7 cellular contexts compared by ENCODE assay signal in the genomic region with DNA sequence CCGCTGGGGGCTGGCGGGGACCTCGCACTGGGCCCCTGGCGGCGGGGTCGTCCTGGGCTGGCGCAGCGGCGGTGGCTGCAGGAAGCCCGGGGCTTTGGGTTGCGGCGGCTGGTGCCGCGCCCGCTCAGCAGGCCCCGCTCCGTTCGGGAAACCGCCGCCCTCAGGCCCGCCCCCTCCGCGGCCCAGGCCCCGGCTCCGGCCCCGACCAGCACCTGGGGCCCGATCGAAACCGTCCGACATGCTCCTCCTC. TPM values are rescaled to one million over a fixed set of nuclear protein-coding genes. Genes with fewer than 3 reads are reported as not detected.
A peak's percentile ranks its signal among the peaks of the same experiment; 100 is the strongest.
DNase-seq lines count a peak whose midpoint lies in the region; ATAC-seq lines count a peak whose summit lies in the region.
"Not testable (repeated sequence)": the region's sequence is repeated elsewhere in the genome, so short reads cannot be mapped to it uniquely, and the experiment has no call there.

No MANE protein-coding gene starts in this region.

- H3K36me3 ChIP-seq in endocrine pancreas (ENCODE audit: control insufficient read depth, insufficient read depth, low read length) = not testable (repeated sequence)

- CTCF ChIA-PET in activated CD8-positive, alpha-beta memory T cell treated with anti-CD3 and anti-CD28 coated beads, Interleukin-2, amount 10 ng/mL, durations not matched to agents 7 days and 5 days (lab: Charles Lee) = interaction anchor here (0.6 to 2.8 kb wide), 4 partner anchors 9 to 361 kb away, joined by 3 to 11 read pairs (median 3); partner anchors contain the start of gene TMEM267

- not testable (repeated sequence) for DNase-seq in activated CD8-positive, alpha-beta memory T cell treated with anti-CD3 and anti-CD28 coated beads, Interleukin-2, amount 10 ng/mL, durations not matched to agents 7 days and 5 days; left lobe of liver (ENCODE audit: low spot score)
- DNase-seq in renal cortical epithelial cell (ENCODE audit: low read depth) = peak; percentile 49

- H3K9me3 Mint-ChIP-seq in IgD-negative memory B cell; activated CD8-positive, alpha-beta memory T cell treated with anti-CD3 and anti-CD28 coated beads, Interleukin-2, amount 10 ng/mL, durations not matched to agents 7 days and 5 days (ENCODE audit: low read depth): not testable (repeated sequence)

- H3K4me3 Mint-ChIP-seq in IgD-negative memory B cell = peak overlapping the region in 3 of 4 donors; percentile 39 to 95 (median 93)
- peak overlapping the region; percentile 77 for H3K4me3 Mint-ChIP-seq in activated CD8-positive, alpha-beta memory T cell treated with anti-CD3 and anti-CD28 coated beads, Interleukin-2, amount 10 ng/mL, durations not matched to agents 7 days and 5 days

- H3K4me3 ChIP-seq in endocrine pancreas (ENCODE audit: control insufficient read depth, insufficient read depth, low read length) = not testable (repeated sequence)

- H3K36me3 Mint-ChIP-seq in IgD-negative memory B cell; activated CD8-positive, alpha-beta memory T cell treated with anti-CD3 and anti-CD28 coated beads, Interleukin-2, amount 10 ng/mL, durations not matched to agents 7 days and 5 days: not testable (repeated sequence)

- not testable (repeated sequence) for H3K9me3 ChIP-seq in endocrine pancreas (ENCODE audit: control insufficient read depth, low read length)

- H3K4me1 Mint-ChIP-seq in IgD-negative memory B cell = peaks cover 9 to 15% (median 12%) of the 10 kb centered on the region in 3 donors
- peaks cover 15% of the 10 kb centered on the region for H3K4me1 Mint-ChIP-seq in activated CD8-positive, alpha-beta memory T cell treated with anti-CD3 and anti-CD28 coated beads, Interleukin-2, amount 10 ng/mL, durations not matched to agents 7 days and 5 days

- H3K27ac Mint-ChIP-seq in IgD-negative memory B cell = peak overlapping the region in 1 of 3 donors; percentile 98
- not testable (repeated sequence) for H3K27ac Mint-ChIP-seq in activated CD8-positive, alpha-beta memory T cell treated with anti-CD3 and anti-CD28 coated beads, Interleukin-2, amount 10 ng/mL, durations not matched to agents 7 days and 5 days

- not testable (repeated sequence) for H3K27me3 ChIP-seq in endocrine pancreas (ENCODE audit: control insufficient read depth, insufficient read depth, low read length)

- H3K27me3 Mint-ChIP-seq in IgD-negative memory B cell; activated CD8-positive, alpha-beta memory T cell treated with anti-CD3 and anti-CD28 coated beads, Interleukin-2, amount 10 ng/mL, durations not matched to agents 7 days and 5 days: not testable (repeated sequence)

- peak overlapping the region; percentile 99 for H3K9ac ChIP-seq in endocrine pancreas (ENCODE audit: control insufficient read depth, insufficient read depth, low read length)

- ATAC-seq in GM19025 (IDR thresholded peaks at IDR 0.05; ENCODE audit: low read depth, unreplicated experiment) = peak; percentile 89
- peak; percentile 94 for ATAC-seq in HG02642 (IDR thresholded peaks at IDR 0.05; ENCODE audit: poor library complexity, unreplicated experiment)
- not testable (repeated sequence) for ATAC-seq in activated CD8-positive, alpha-beta memory T cell treated with anti-CD3 and anti-CD28 coated beads, Interleukin-2, amount 10 ng/mL, durations not matched to agents 7 days and 5 days
- peak; percentile 94 for ATAC-seq in left lobe of liver

- peaks cover 27% of the 10 kb centered on the region for H3K4me1 ChIP-seq in endocrine pancreas (ENCODE audit: control insufficient read depth, insufficient read depth, low read length)

RNA-seq across cellular contexts. Expression of gene PAIP1, which starts 0.3 kb away (rescaled TPM):
- 35.8 TPM for polyA plus RNA-seq in IgD-negative memory B cell
- total RNA-seq in activated CD8-positive, alpha-beta memory T cell treated with anti-CD3 and anti-CD28 coated beads, Interleukin-2, amount 10 ng/mL, durations not matched to agents 7 days and 5 days = 10 to 100 TPM; 34.0 to 42.9 TPM
- total RNA-seq in left lobe of liver (32.8 TPM), renal cortical epithelial cell (199 and 205 TPM in 2 replicates)

RNA-seq across cellular contexts. Expression of gene C5orf34, which starts 41.6 kb away (rescaled TPM):
- 0.74 TPM for polyA plus RNA-seq in IgD-negative memory B cell
- 1 to 10 TPM; 7.0 to 9.8 TPM for total RNA-seq in activated CD8-positive, alpha-beta memory T cell treated with anti-CD3 and anti-CD28 coated beads, Interleukin-2, amount 10 ng/mL, durations not matched to agents 7 days and 5 days
- total RNA-seq in left lobe of liver = 0.70 TPM
- total RNA-seq in renal cortical epithelial cell = 1.7 and 3.0 TPM in 2 replicates

RNA-seq across cellular contexts. Expression of gene NNT, which starts 46.4 kb away (rescaled TPM):
- polyA plus RNA-seq in IgD-negative memory B cell = 37.3 TPM
- 100 to 1,000 TPM; 103 to 115 TPM for total RNA-seq in activated CD8-positive, alpha-beta memory T cell treated with anti-CD3 and anti-CD28 coated beads, Interleukin-2, amount 10 ng/mL, durations not matched to agents 7 days and 5 days
- total RNA-seq in left lobe of liver (190 TPM), renal cortical epithelial cell (66.7 and 147 TPM in 2 replicates)
